In genomic region chr10:75431180-75432111, GRCh38 we compare ENCODE assay signal across 8 cellular contexts. TPM values are rescaled to one million over a fixed set of nuclear protein-coding genes. Genes with fewer than 3 reads are reported as not detected.
DNase-seq lines count a peak whose midpoint lies in the region; ATAC-seq and TF ChIP-seq lines count a peak whose summit lies in the region.

LRMDA (plus strand) TSS chr10:75431624.

- peaks cover 2 to 6% (median 4%) of the 10 kb centered on the region in 3 donors for H3K4me1 Mint-ChIP-seq in CD8-positive, alpha-beta memory T cell
- peaks cover 10% of the 10 kb centered on the region for H3K4me1 Mint-ChIP-seq in stimulated activated naive CD8-positive, alpha-beta T cell treated with anti-CD3 and anti-CD28 coated beads, Interleukin-15, Interleukin-2, amounts not matched to agents 100 ng/mL and 50 ng/mL, for 24 hours (ENCODE audit: low read depth)
- peaks cover 0 to 2% of the 10 kb centered on the region in 2 donors for H3K4me1 Mint-ChIP-seq in effector memory CD8-positive, alpha-beta T cell (ENCODE audit: low read depth in 2 of 2)

- POLR2A ChIA-PET in CD8-positive, alpha-beta memory T cell (lab: Charles Lee): no interaction called here

- no peak for DNase-seq in CD8-positive, alpha-beta memory T cell
- DNase-seq in HK-2 (ENCODE audit: unreplicated experiment) (peak; percentile 57), breast epithelium (ENCODE audit: low spot score in 2 of 2) (no peak), EL (no peak)
- no peak for DNase-seq in effector memory CD8-positive, alpha-beta T cell

- TF ChIP-seq CTCF in breast epithelium (IDR thresholded peaks at IDR 0.05): no peak

- peak within 1 kb of the TSS in 4 of 7 donors; percentile 9 to 65 (median 17) for H3K4me3 Mint-ChIP-seq in CD8-positive, alpha-beta memory T cell
- peak within 1 kb of the TSS; percentile 57 for H3K4me3 Mint-ChIP-seq in stimulated activated naive CD8-positive, alpha-beta T cell treated with anti-CD3 and anti-CD28 coated beads, Interleukin-15, Interleukin-2, amounts not matched to agents 100 ng/mL and 50 ng/mL, for 24 hours
- peak within 1 kb of the TSS in 1 of 2 donors; percentile 62 for H3K4me3 Mint-ChIP-seq in effector memory CD8-positive, alpha-beta T cell

- H3K36me3 ChIP-seq in CD8-positive, alpha-beta memory T cell (ENCODE audit: insufficient read depth, low read length): no peaks in the 10 kb centered on the region
- no peaks in the 10 kb centered on the region for H3K36me3 ChIP-seq in breast epithelium

- ATAC-seq in effector memory CD8-positive, alpha-beta T cell (replicated peaks): no peak
- ATAC-seq in GM19455 (IDR thresholded peaks at IDR 0.05; ENCODE audit: unreplicated experiment): no peak

- TF ChIP-seq POLR2A in breast epithelium (IDR thresholded peaks at IDR 0.05): no peak

- intact Hi-C loops in breast epithelium (cut with DNase I; ENCODE audit: low total_unique reads): no loop called here

- no peaks in the 10 kb centered on the region for H3K9me3 Mint-ChIP-seq in CD8-positive, alpha-beta memory T cell
- H3K9me3 Mint-ChIP-seq in stimulated activated naive CD8-positive, alpha-beta T cell treated with anti-CD3 and anti-CD28 coated beads, Interleukin-15, Interleukin-2, amounts not matched to agents 100 ng/mL and 50 ng/mL, for 24 hours: no peaks in the 10 kb centered on the region
- H3K9me3 Mint-ChIP-seq in effector memory CD8-positive, alpha-beta T cell: no peaks in the 10 kb centered on the region

- no peaks in the 10 kb centered on the region for H3K36me3 Mint-ChIP-seq in CD8-positive, alpha-beta memory T cell
- no peaks in the 10 kb centered on the region for H3K36me3 Mint-ChIP-seq in stimulated activated naive CD8-positive, alpha-beta T cell treated with anti-CD3 and anti-CD28 coated beads, Interleukin-15, Interleukin-2, amounts not matched to agents 100 ng/mL and 50 ng/mL, for 24 hours (ENCODE audit: low read depth)
- no peaks in the 10 kb centered on the region for H3K36me3 Mint-ChIP-seq in effector memory CD8-positive, alpha-beta T cell (ENCODE audit: insufficient read depth)

- H3K27me3 Mint-ChIP-seq in CD8-positive, alpha-beta memory T cell: peaks cover 37 to 58% of the 10 kb centered on the region in 2 donors
- H3K27me3 Mint-ChIP-seq in stimulated activated naive CD8-positive, alpha-beta T cell treated with anti-CD3 and anti-CD28 coated beads, Interleukin-15, Interleukin-2, amounts not matched to agents 100 ng/mL and 50 ng/mL, for 24 hours: peaks cover 55% of the 10 kb centered on the region
- H3K27me3 Mint-ChIP-seq in effector memory CD8-positive, alpha-beta T cell: peaks cover 40 to 76% of the 10 kb centered on the region in 2 donors

- CTCF ChIA-PET in CD8-positive, alpha-beta memory T cell (lab: Charles Lee): interaction anchor here (0.6 to 0.7 kb wide), 2 partner anchors 9 to 161 kb away, joined by 3 read pairs; no protein-coding TSS in a partner anchor

- H3K4me1 ChIP-seq in CD8-positive, alpha-beta memory T cell (ENCODE audit: insufficient read depth, low read length): no peaks in the 10 kb centered on the region
- H3K4me1 ChIP-seq in breast epithelium: peaks cover 0 to 5% of the 10 kb centered on the region in 2 donors

- H3K9me3 ChIP-seq in CD8-positive, alpha-beta memory T cell (ENCODE audit: low read length): no peaks in the 10 kb centered on the region
- H3K9me3 ChIP-seq in breast epithelium: no peaks in the 10 kb centered on the region

- H3K27ac ChIP-seq in CD8-positive, alpha-beta memory T cell (ENCODE audit: low read depth, low read length): no peak within 1 kb of the TSS
- peak within 1 kb of the TSS; percentile 50 to 78 for H3K27ac ChIP-seq in breast epithelium
- H3K27ac ChIP-seq in layer of hippocampus (ENCODE audit: low read depth, low read length): peak within 1 kb of the TSS; percentile 62

- no peak within 1 kb of the TSS for H3K4me3 ChIP-seq in CD8-positive, alpha-beta memory T cell (ENCODE audit: low read length)
- peak within 1 kb of the TSS; percentile 61 to 80 (median 63) for H3K4me3 ChIP-seq in breast epithelium

- H3K27me3 ChIP-seq in CD8-positive, alpha-beta memory T cell (ENCODE audit: insufficient read depth, low read length, poor library complexity, severe bottlenecking): peaks cover 7% of the 10 kb centered on the region
- H3K27me3 ChIP-seq in breast epithelium: no peaks in the 10 kb centered on the region
- H3K27me3 ChIP-seq in layer of hippocampus (ENCODE audit: control insufficient read depth, insufficient read depth, low read length): peaks cover 4% of the 10 kb centered on the region

- no peak within 1 kb of the TSS for H3K27ac Mint-ChIP-seq in CD8-positive, alpha-beta memory T cell
- H3K27ac Mint-ChIP-seq in stimulated activated naive CD8-positive, alpha-beta T cell treated with anti-CD3 and anti-CD28 coated beads, Interleukin-15, Interleukin-2, amounts not matched to agents 100 ng/mL and 50 ng/mL, for 24 hours: no peak within 1 kb of the TSS
- no peak within 1 kb of the TSS for H3K27ac Mint-ChIP-seq in effector memory CD8-positive, alpha-beta T cell

RNA-seq across cellular contexts. Expression of gene LRMDA, which starts in this region (rescaled TPM):
- not detected for total RNA-seq in CD8-positive, alpha-beta memory T cell
- polyA plus RNA-seq in CD8-positive, alpha-beta memory T cell: not detected
- total RNA-seq in breast epithelium: 10 to 100 TPM in 2 of 3 donors, 1 to 10 TPM in 1; 8.3 to 17.1 (median 11.1) TPM

Comparison
In these comparisons a context has a peak if more than half of its experiments do, and no peak if none do; other contexts are left out.
1. RNA of gene LRMDA (total RNA-seq): 8.3 to 17.1 TPM in breast epithelium; not detected in CD8-positive, alpha-beta memory T cell; every median in the first group is over 4 times any median in the second.